ENCODE assay signal across 24 cellular contexts in the genomic region with DNA sequence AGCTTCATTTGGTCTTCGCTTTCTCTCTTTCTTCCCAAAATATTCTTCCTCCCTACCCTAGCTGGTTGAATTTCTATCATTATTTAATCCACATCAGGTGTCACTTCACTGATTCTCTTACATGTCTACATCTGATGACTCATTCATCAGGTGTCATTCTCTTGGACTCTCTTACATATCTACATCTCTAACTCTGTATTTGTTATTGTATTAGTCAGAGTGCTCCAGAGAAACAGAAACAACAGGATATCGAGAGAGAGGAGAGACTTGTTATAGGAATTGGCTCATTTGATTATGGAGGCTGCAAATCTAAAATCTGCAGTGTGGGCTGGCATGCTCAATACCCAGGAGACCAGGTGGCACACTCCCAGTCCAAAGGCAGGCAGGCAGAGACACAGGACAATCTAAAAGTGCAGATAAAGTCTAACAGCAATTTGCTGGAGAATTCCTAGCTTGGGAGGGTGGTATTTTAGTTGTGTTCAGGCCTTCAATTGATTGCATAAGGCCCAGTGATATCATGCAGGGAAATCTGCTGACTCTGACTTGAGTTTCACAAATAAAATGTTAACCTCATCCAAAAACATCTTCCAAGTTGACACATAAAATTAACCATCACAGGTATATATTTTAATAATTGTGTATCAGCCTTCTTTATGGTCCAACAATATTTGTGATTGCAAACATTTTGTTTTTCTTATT.
A peak's percentile ranks its signal among the peaks of the same experiment; 100 is the strongest.
DNase-seq lines count a peak whose midpoint lies in the region; ATAC-seq, FAIRE-seq and TF ChIP-seq lines count a peak whose summit lies in the region.
"Had no signal": no experiment of that assay in that cellular context is flagged by ENCODE, and none has a peak within 500 bp of the region (broad histone marks: within the 10 kb centered on the region; RNA-seq: fewer than 3 reads in every experiment).

No MANE protein-coding gene starts in this region.

- in situ Hi-C loops in K562 (cut with MboI): no loop called here

- no peaks in the 10 kb centered on the region for H3K36me3 Mint-ChIP-seq in CD4-positive, alpha-beta memory T cell
- H3K36me3 Mint-ChIP-seq: CD14-positive monocyte had no signal

- FAIRE-seq in A549 (lab: Jason Lieb, UNC) (no peak), K562 (lab: Jason Lieb, UNC) (no peak)
- FAIRE-seq: colon had no signal

- no peak for TF ChIP-seq POLR2A in A549 (IDR thresholded peaks at IDR 0.05; ENCODE audit: low read length)
- TF ChIP-seq POLR2A in K562 (conservative IDR thresholded peaks at IDR 0.05): no peak

- H3K27ac Mint-ChIP-seq in CD4-positive, alpha-beta memory T cell: no peak overlapping the region
- H3K27ac Mint-ChIP-seq: activated CD8-positive, alpha-beta T cell treated with anti-CD3 and anti-CD28 coated beads for 36 hours; CD14-positive monocyte; T-helper 2 cell treated with Interferon-gamma antibody and Interleukin-4, amounts not matched to agents 5 μg/mL and 100 μg/mL, for 36 hours had no signal

- H3K27me3 ChIP-seq in K562 (ENCODE audit: control insufficient read depth in 2 of 2, insufficient read depth in 2 of 2, low read length in 2 of 2): no peaks in the 10 kb centered on the region
- no peaks in the 10 kb centered on the region for H3K27me3 ChIP-seq in CD4-positive, alpha-beta memory T cell (ENCODE audit: insufficient read depth, low read length)
- H3K27me3 ChIP-seq: ascending aorta, suprapubic skin had no signal

- DNase-seq in A549 (ENCODE audit: low read depth in 1 of 2, low spot score in 1 of 2) (no peak), LHCN-M2 (ENCODE audit: low read depth) (peak; percentile 41), K562 (ENCODE audit: extremely low read depth in 1 of 4, low spot score in 3 of 4) (no peak), fibroblast of the aortic adventitia (ENCODE audit: low read depth) (peak; percentile 58), coronary artery (ENCODE audit: low spot score) (no peak), SIG-M5 treated with dmso at 0.1 percent for 504 hours (lab: John Stamatoyannopoulos, UW; ENCODE audit: unreplicated experiment) (no peak)
- no peak for DNase-seq in CD4-positive, alpha-beta memory T cell
- DNase-seq: activated CD4-positive, CD25-positive, alpha-beta regulatory T cell; activated CD8-positive, alpha-beta T cell treated with anti-CD3 and anti-CD28 coated beads for 36 hours; activated naive CD4-positive, alpha-beta T cell treated with anti-CD3 and anti-CD28 coated beads, Interleukin-2, amount 50 U/mL, for 16 hours; activated T-cell treated with anti-CD3 and anti-CD28 coated beads, Interleukin-2, amount 50 U/mL, for 48 hours; DMS153; KG1; NCI-H1092 treated with DMSO at 0.1 percent for 48 hours; NCI-H774; nucleus accumbens; right cardiac atrium; stimulated activated CD4-positive, alpha-beta T cell treated with anti-CD3 and anti-CD28 coated beads, Interleukin-15, amount 100 ng/mL, for 24 hours had no signal

- H3K9me3 ChIP-seq in A549 (no peaks in the 10 kb centered on the region), K562 (replicated peaks; ENCODE audit: control insufficient read depth, insufficient read depth, low read depth, low read length) (no peaks in the 10 kb centered on the region; the same call in 1 of the 2 replicates)
- H3K9me3 ChIP-seq in CD4-positive, alpha-beta memory T cell (ENCODE audit: control insufficient read depth in 1 of 2, low read length in 2 of 2): no peaks in the 10 kb centered on the region
- H3K9me3 ChIP-seq: ascending aorta, suprapubic skin had no signal

- no peak overlapping the region for H2AFZ ChIP-seq in K562 (ENCODE audit: low read depth, low read length)

- H3K4me1 ChIP-seq in A549: no peaks in the 10 kb centered on the region
- no peaks in the 10 kb centered on the region for H3K4me1 ChIP-seq in K562 (replicated peaks in 1 of 2; ENCODE audit: control insufficient read depth in 2 of 2, insufficient read depth in 2 of 2, low read length in 2 of 2)
- no peaks in the 10 kb centered on the region for H3K4me1 ChIP-seq in CD4-positive, alpha-beta memory T cell (ENCODE audit: insufficient read depth, low read length)
- H3K4me1 ChIP-seq: ascending aorta, suprapubic skin had no signal

- no peak overlapping the region for H3K4me3 Mint-ChIP-seq in CD4-positive, alpha-beta memory T cell
- H3K4me3 Mint-ChIP-seq: activated CD8-positive, alpha-beta T cell treated with anti-CD3 and anti-CD28 coated beads for 36 hours; CD14-positive monocyte; T-helper 2 cell treated with Interferon-gamma antibody and Interleukin-4, amounts not matched to agents 5 μg/mL and 100 μg/mL, for 36 hours had no signal

- POLR2A ChIA-PET in A549 (lab: Yijun Ruan, JAX) (no interaction called here), K562 (lab: Yijun Ruan, JAX) (no interaction called here)
- POLR2A ChIA-PET in CD4-positive, alpha-beta memory T cell (lab: Charles Lee; ENCODE audit: partially characterized antibody): no interaction called here

- H4K20me1 ChIP-seq in K562 (replicated peaks; ENCODE audit: control insufficient read depth, insufficient read depth, low read length): no peaks in the 10 kb centered on the region

- no peaks in the 10 kb centered on the region for H3K79me2 ChIP-seq in K562 (ENCODE audit: control insufficient read depth, insufficient read depth, low read length)

- ATAC-seq in A549 (no peak), K562 (no peak), GM19397 (IDR thresholded peaks at IDR 0.05; ENCODE audit: unreplicated experiment) (no peak)
- ATAC-seq: activated CD8-positive, alpha-beta T cell treated with anti-CD3 and anti-CD28 coated beads for 36 hours; right cardiac atrium had no signal

- no peak overlapping the region for H3K9ac ChIP-seq in K562 (ENCODE audit: insufficient read depth in 1 of 2, low read depth in 2 of 2, low read length in 2 of 2)

- peaks cover 0 to 6% (median under 1%) of the 10 kb centered on the region in 8 donors for H3K9me3 Mint-ChIP-seq in CD4-positive, alpha-beta memory T cell

- TF ChIP-seq RAD21 in A549 (conservative IDR thresholded peaks at IDR 0.05 in 1 of 2, IDR thresholded peaks at IDR 0.05 in 1 of 2) (no peak), K562 (CRISPR knock-in tag; conservative IDR thresholded peaks at IDR 0.05 in 1 of 2, IDR thresholded peaks at IDR 0.05 in 1 of 2) (no peak)

- H3K27me3 Mint-ChIP-seq in CD4-positive, alpha-beta memory T cell: no peaks in the 10 kb centered on the region
- H3K27me3 Mint-ChIP-seq: activated CD8-positive, alpha-beta T cell treated with anti-CD3 and anti-CD28 coated beads for 36 hours had no signal

- CTCF ChIA-PET in A549 (lab: Yijun Ruan, JAX) (no interaction called here), K562 (lab: Yijun Ruan, JAX; ENCODE audit: low intra/inter-chr PET ratio) (no interaction called here)
- CTCF ChIA-PET in CD4-positive, alpha-beta memory T cell (lab: Charles Lee; ENCODE audit: partially characterized antibody): no interaction called here

- no TSS peak for BruUV-seq in K562 (replicated peaks; lab: Mats Ljungman, UMichigan)

- no peaks in the 10 kb centered on the region for H3K36me3 ChIP-seq in K562 (ENCODE audit: control insufficient read depth, insufficient read depth, low read length)
- H3K36me3 ChIP-seq in CD4-positive, alpha-beta memory T cell (ENCODE audit: insufficient read depth, low read length): no peaks in the 10 kb centered on the region
- H3K36me3 ChIP-seq: ascending aorta, suprapubic skin had no signal

- no peaks in the 10 kb centered on the region for H3K9me1 ChIP-seq in K562 (ENCODE audit: control insufficient read depth, insufficient read depth, low read length)

- no peak overlapping the region for H3K27ac ChIP-seq in A549
- no peak overlapping the region for H3K27ac ChIP-seq in K562 (ENCODE audit: extremely low read depth, low read depth, low read length)
- H3K27ac ChIP-seq in coronary artery: no peak overlapping the region
- no peak overlapping the region for H3K27ac ChIP-seq in CD4-positive, alpha-beta memory T cell (ENCODE audit: low read depth, low read length)
- H3K27ac ChIP-seq: ascending aorta, suprapubic skin had no signal

- intact Hi-C loops in K562 (cut with micrococcal nuclease): no loop called here
- intact Hi-C loops in CD4-positive, alpha-beta memory T cell (cut with micrococcal nuclease): no loop called here

- TF ChIP-seq EP300 in A549 (IDR thresholded peaks at IDR 0.05): no peak
- no peak for TF ChIP-seq EP300 in K562 (IDR thresholded peaks at IDR 0.05; ENCODE audit: low read length)

- no peaks in the 10 kb centered on the region for H3K4me1 Mint-ChIP-seq in CD4-positive, alpha-beta memory T cell
- H3K4me1 Mint-ChIP-seq: CD14-positive monocyte had no signal

- WGBS in A549 (ENCODE audit: missing lambda C conversion rate): 35% methylated on average over 2 of the region's 2 CpGs
- WGBS in K562 (ENCODE audit: insufficient coverage, low coverage, missing lambda C conversion rate): 6% methylated on average over 2 of the region's 2 CpGs

- H3K4me3 ChIP-seq in A549 (no peak overlapping the region), K562 (no peak overlapping the region), fibroblast of the aortic adventitia (ENCODE audit: low read depth, low read length) (no peak overlapping the region), coronary artery (no peak overlapping the region)
- no peak overlapping the region for H3K4me3 ChIP-seq in CD4-positive, alpha-beta memory T cell (ENCODE audit: low read length in 2 of 2)
- H3K4me3 ChIP-seq: ascending aorta, suprapubic skin had no signal

- TF ChIP-seq CTCF in A549 (IDR thresholded peaks at IDR 0.05): no peak
- no peak for TF ChIP-seq CTCF in K562 (IDR thresholded peaks at IDR 0.05 in 2 of 3, conservative IDR thresholded peaks at IDR 0.05 in 1 of 3; ENCODE audit: insufficient read depth in 2 of 3, low read depth in 1 of 3, low read length in 3 of 3)
- no peak for TF ChIP-seq CTCF in fibroblast of the aortic adventitia (IDR thresholded peaks at IDR 0.05; ENCODE audit: insufficient read depth, low read length)
- no peak for TF ChIP-seq CTCF in coronary artery (IDR thresholded peaks at IDR 0.05)

- H3K4me2 ChIP-seq in A549 (no peak overlapping the region), K562 (ENCODE audit: insufficient read depth, low read length) (no peak overlapping the region)

TF ChIP-seq in A549, 52 proteins besides CTCF, POLR2A, EP300 and RAD21:
- no peak for TF ChIP-seq FOSL2 (IDR thresholded peaks at IDR 0.05)
- peak; percentile 32; the same call in 1 of the 2 replicates for TF ChIP-seq FOSL2 (CRISPR knock-in tag; IDR thresholded peaks at IDR 0.05)
- TF ChIP-seq HOXB13 (CRISPR knock-in tag; IDR thresholded peaks at IDR 0.05; ENCODE audit: low read depth): no peak

TF ChIP-seq in K562, 482 proteins besides CTCF, POLR2A, EP300 and RAD21:
- no peak for TF ChIP-seq EZH2 (IDR thresholded peaks at IDR 0.05; ENCODE audit: borderline replicate concordance, low read depth, low read length)
- TF ChIP-seq FOSL1 (tag; conservative IDR thresholded peaks at IDR 0.05): peak; percentile 47; the same call in 1 of the 2 replicates

Comparison
In these comparisons a context has a peak if more than half of its experiments do, and no peak if none do; other contexts are left out.
1. DNase-seq: peak in LHCN-M2 (single experiment) and fibroblast of the aortic adventitia (single experiment); none in A549 (0 of 2), K562 (0 of 4), coronary artery (single experiment), CD4-positive, alpha-beta memory T cell (0 of 5) and SIG-M5 treated with dmso at 0.1 percent for 504 hours (single experiment).